ENCODE assay signal across 1 cellular context in genomic region chr10:37754538-37755323, GRCh38.
TF ChIP-seq lines count a peak whose summit lies in the region.

No MANE protein-coding gene starts in this region.

TF ChIP-seq in HepG2, 621 proteins besides CTCF, POLR2A, EP300 and RAD21 (continued from another document):
- TF ChIP-seq PATZ1 (CRISPR knock-in tag; IDR thresholded peaks at IDR 0.05) (no peak), ZUFSP (CRISPR knock-in tag; IDR thresholded peaks at IDR 0.05; ENCODE audit: borderline replicate concordance) (no peak), ZNF383 (CRISPR knock-in tag; IDR thresholded peaks at IDR 0.05; ENCODE audit: borderline replicate concordance) (no peak), ZNF616 (CRISPR knock-in tag; IDR thresholded peaks at IDR 0.05; ENCODE audit: low read depth) (no peak), ZBTB14 (CRISPR knock-in tag; IDR thresholded peaks at IDR 0.05) (no peak), MLXIP (CRISPR knock-in tag; IDR thresholded peaks at IDR 0.05; ENCODE audit: borderline replicate concordance) (no peak), ZNF543 (CRISPR knock-in tag; IDR thresholded peaks at IDR 0.05) (no peak), ZNF329 (CRISPR knock-in tag; IDR thresholded peaks at IDR 0.05; ENCODE audit: low read depth) (no peak), LBX2 (CRISPR knock-in tag; IDR thresholded peaks at IDR 0.05; ENCODE audit: borderline replicate concordance) (no peak), XRCC5 (optimal IDR thresholded peaks at IDR 0.05; ENCODE audit: low read length) (peak; percentile 16), NR1H2 (CRISPR knock-in tag; IDR thresholded peaks at IDR 0.05; ENCODE audit: borderline replicate concordance, low read depth) (no peak), THRA (CRISPR knock-in tag; IDR thresholded peaks at IDR 0.05; ENCODE audit: borderline replicate concordance) (0 out of 2 replicates have a peak, but pooled peaks have one; percentile 24)
